Comparison of ENCODE assay signal across 19 cellular contexts in the genomic region with DNA sequence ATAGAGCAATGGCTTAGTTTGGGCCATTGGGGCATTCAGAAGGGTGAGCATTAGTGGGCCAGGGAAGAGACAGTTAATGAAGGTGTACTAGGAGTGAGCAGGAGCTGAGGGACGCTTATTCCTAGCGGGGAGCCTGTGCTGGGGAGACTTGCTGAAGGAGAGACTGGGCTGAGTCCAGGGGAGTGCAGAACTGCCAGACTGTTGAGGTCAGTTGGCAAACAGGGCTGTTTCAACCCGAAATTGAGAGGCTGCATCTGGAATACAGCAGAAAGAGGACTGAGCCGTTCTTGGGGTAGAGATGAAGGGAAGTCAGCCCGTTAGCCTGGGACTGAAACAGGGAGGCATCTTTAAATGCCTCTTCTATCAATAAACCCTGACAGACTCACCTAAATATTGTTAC. TPM values are rescaled to one million over a fixed set of nuclear protein-coding genes. Genes with fewer than 3 reads are reported as not detected.
A peak's percentile ranks its signal among the peaks of the same experiment; 100 is the strongest.
DNase-seq lines count a peak whose midpoint lies in the region; ATAC-seq and TF ChIP-seq lines count a peak whose summit lies in the region.
"Had no signal": no experiment of that assay in that cellular context is flagged by ENCODE, and none has a peak within 500 bp of the region (broad histone marks: within the 10 kb centered on the region; RNA-seq: fewer than 3 reads in every experiment).

No MANE protein-coding gene starts in this region.

- peak overlapping the region; percentile 57 for H3K9ac ChIP-seq in NT2/D1 (ENCODE audit: insufficient read length, low read depth)
- H3K9ac ChIP-seq: BLaER1 treated with 17β-estradiol and CSF1 and Interleukin-3, amounts not matched to agents 10 nM and 100 nM had no signal

- POLR2A ChIA-PET in activated CD8-positive, alpha-beta T cell treated with anti-CD3 and anti-CD28 coated beads, Interleukin-2, amount 10 ng/mL, durations not matched to agents 7 days and 5 days (lab: Charles Lee), result no interaction called here
- POLR2A ChIA-PET in PC-9 (lab: Charles Lee; ENCODE audit: unreplicated experiment), result no interaction called here

- H3K4me1 ChIP-seq in NT2/D1 (ENCODE audit: insufficient read depth, insufficient read length), result peaks cover 11% of the 10 kb centered on the region
- H3K4me1 ChIP-seq in PC-9 (replicated peaks; ENCODE audit: insufficient read depth), result no peaks in the 10 kb centered on the region

- intact Hi-C loops in PC-9 (cut with micrococcal nuclease; ENCODE audit: unreplicated experiment), result no loop called here

- H3K4me3 ChIP-seq in NT2/D1 (ENCODE audit: insufficient read length, low read depth) (no peak overlapping the region), PC-9 (no peak overlapping the region)
- H3K4me3 ChIP-seq: BLaER1 treated with 17β-estradiol and CSF1 and Interleukin-3, amounts not matched to agents 10 nM and 100 nM; coronary artery; K562 had no signal

- H3K27ac ChIP-seq in PC-9, result no peak overlapping the region
- H3K27ac ChIP-seq: BLaER1 treated with 17β-estradiol and CSF1 and Interleukin-3, amounts not matched to agents 10 nM and 100 nM; coronary artery had no signal

- H3K27me3 ChIP-seq in NT2/D1 (ENCODE audit: insufficient read depth, insufficient read length), result no peaks in the 10 kb centered on the region
- H3K27me3 ChIP-seq in PC-9 (ENCODE audit: insufficient read depth, low read depth), result no peaks in the 10 kb centered on the region

- H3K9me3 ChIP-seq in NT2/D1 (ENCODE audit: insufficient read depth, low read length) (no peaks in the 10 kb centered on the region), PC-9 (ENCODE audit: insufficient read depth, low read depth) (no peaks in the 10 kb centered on the region)

- peaks cover 1% of the 10 kb centered on the region for H3K36me3 Mint-ChIP-seq in mesothelial cell of epicardium
- no peaks in the 10 kb centered on the region for H3K36me3 Mint-ChIP-seq in activated CD8-positive, alpha-beta T cell treated with anti-CD3 and anti-CD28 coated beads, Interleukin-2, amount 10 ng/mL, durations not matched to agents 7 days and 5 days (ENCODE audit: low read depth)
- H3K36me3 Mint-ChIP-seq: natural killer cell had no signal

- H3K27me3 Mint-ChIP-seq in mesothelial cell of epicardium (ENCODE audit: low read depth), result no peaks in the 10 kb centered on the region
- H3K27me3 Mint-ChIP-seq in activated CD8-positive, alpha-beta T cell treated with anti-CD3 and anti-CD28 coated beads, Interleukin-2, amount 10 ng/mL, durations not matched to agents 7 days and 5 days (ENCODE audit: low read depth), result no peaks in the 10 kb centered on the region
- H3K27me3 Mint-ChIP-seq: activated CD4-positive, alpha-beta T cell treated with anti-CD3 and anti-CD28 coated beads, Interleukin-2, amount 10 ng/mL, durations not matched to agents 7 days and 5 days had no signal

- no TSS peak for BruUV-seq in PC-9 (replicated peaks; lab: Mats Ljungman, UMichigan)

- H3K4me1 Mint-ChIP-seq in mesothelial cell of epicardium, result peaks cover 5% of the 10 kb centered on the region
- H3K4me1 Mint-ChIP-seq in activated CD8-positive, alpha-beta T cell treated with anti-CD3 and anti-CD28 coated beads, Interleukin-2, amount 10 ng/mL, durations not matched to agents 7 days and 5 days (ENCODE audit: low read depth), result peaks cover 19% of the 10 kb centered on the region

- ATAC-seq in activated CD8-positive, alpha-beta T cell treated with anti-CD3 and anti-CD28 coated beads, Interleukin-2, amount 10 ng/mL, durations not matched to agents 7 days and 5 days, result no peak
- ATAC-seq: activated T-cell treated with anti-CD3 and anti-CD28 coated beads, Interleukin-2, amount 50 U/mL, for 4 hours; K562; natural killer cell had no signal

- DNase-seq in NT2/D1 (ENCODE audit: low read depth, low spot score), result no peak
- DNase-seq in globus pallidus (ENCODE audit: low spot score), result peak; percentile 69
- DNase-seq in mesothelial cell of epicardium (ENCODE audit: low spot score in 2 of 2, unreplicated experiment in 2 of 2), result no peak
- DNase-seq in superior temporal gyrus (ENCODE audit: extremely low spot score), result peak; percentile 31
- no peak for DNase-seq in LoVo (ENCODE audit: low spot score)
- DNase-seq in activated CD8-positive, alpha-beta T cell treated with anti-CD3 and anti-CD28 coated beads, Interleukin-2, amount 10 ng/mL, durations not matched to agents 7 days and 5 days, result no peak
- no peak for DNase-seq in activated CD8-positive, alpha-beta memory T cell treated with anti-CD3 and anti-CD28 coated beads for 24 hours
- no peak for DNase-seq in PC-9
- DNase-seq: activated CD4-positive, alpha-beta T cell treated with anti-CD3 and anti-CD28 coated beads, Interleukin-2, amount 10 ng/mL, durations not matched to agents 7 days and 5 days; activated T-cell treated with anti-CD3 and anti-CD28 coated beads, Interleukin-2, amount 50 U/mL, for 4 hours; DMS53; erythroblast; natural killer cell; SIG-M5; stimulated activated naive CD4-positive, alpha-beta T cell treated with Interleukin-2 at 50 U/mL for 16 hours; T-helper 9 cell had no signal

- TF ChIP-seq CTCF in mesothelial cell of epicardium (IDR thresholded peaks at IDR 0.05; ENCODE audit: unreplicated experiment) (no peak), PC-9 (conservative IDR thresholded peaks at IDR 0.05) (no peak)

- H4K20me1 ChIP-seq in PC-9 (ENCODE audit: insufficient read depth), result no peaks in the 10 kb centered on the region

- H3K36me3 ChIP-seq in NT2/D1 (ENCODE audit: insufficient read depth, insufficient read length, low read length), result no peaks in the 10 kb centered on the region
- no peaks in the 10 kb centered on the region for H3K36me3 ChIP-seq in PC-9 (ENCODE audit: low read depth)
- H3K36me3 ChIP-seq: BLaER1 treated with 17β-estradiol and CSF1 and Interleukin-3, amounts not matched to agents 10 nM and 100 nM had no signal

- H3F3A ChIP-seq in PC-9 (ENCODE audit: insufficient read depth, low read depth), result no peaks in the 10 kb centered on the region

- H3K9me2 ChIP-seq in PC-9 (ENCODE audit: insufficient read depth), result no peaks in the 10 kb centered on the region

- H3K79me2 ChIP-seq in PC-9 (ENCODE audit: low read depth), result no peaks in the 10 kb centered on the region

- H3K4me3 Mint-ChIP-seq in mesothelial cell of epicardium, result no peak overlapping the region
- H3K4me3 Mint-ChIP-seq in activated CD8-positive, alpha-beta T cell treated with anti-CD3 and anti-CD28 coated beads, Interleukin-2, amount 10 ng/mL, durations not matched to agents 7 days and 5 days, result no peak overlapping the region
- H3K4me3 Mint-ChIP-seq: activated CD4-positive, alpha-beta T cell treated with anti-CD3 and anti-CD28 coated beads, Interleukin-2, amount 10 ng/mL, durations not matched to agents 7 days and 5 days; activated T-cell treated with anti-CD3 and anti-CD28 coated beads, Interleukin-2, amount 50 U/mL, for 4 hours; natural killer cell had no signal

- no peak overlapping the region for H2AFZ ChIP-seq in PC-9

- no peak overlapping the region for H3K4me2 ChIP-seq in PC-9

- CTCF ChIA-PET in activated CD8-positive, alpha-beta T cell treated with anti-CD3 and anti-CD28 coated beads, Interleukin-2, amount 10 ng/mL, durations not matched to agents 7 days and 5 days (lab: Charles Lee), result no interaction called here
- CTCF ChIA-PET in PC-9 (lab: Charles Lee), result no interaction called here

- no peaks in the 10 kb centered on the region for H3K9me3 Mint-ChIP-seq in mesothelial cell of epicardium
- no peaks in the 10 kb centered on the region for H3K9me3 Mint-ChIP-seq in activated CD8-positive, alpha-beta T cell treated with anti-CD3 and anti-CD28 coated beads, Interleukin-2, amount 10 ng/mL, durations not matched to agents 7 days and 5 days (ENCODE audit: insufficient read depth)
- H3K9me3 Mint-ChIP-seq: activated CD4-positive, alpha-beta T cell treated with anti-CD3 and anti-CD28 coated beads, Interleukin-2, amount 10 ng/mL, durations not matched to agents 7 days and 5 days; activated T-cell treated with anti-CD3 and anti-CD28 coated beads, Interleukin-2, amount 50 U/mL, for 4 hours; natural killer cell had no signal

- peak overlapping the region; percentile 52 for H3K27ac Mint-ChIP-seq in mesothelial cell of epicardium
- no peak overlapping the region for H3K27ac Mint-ChIP-seq in activated CD8-positive, alpha-beta T cell treated with anti-CD3 and anti-CD28 coated beads, Interleukin-2, amount 10 ng/mL, durations not matched to agents 7 days and 5 days
- H3K27ac Mint-ChIP-seq: activated CD4-positive, alpha-beta T cell treated with anti-CD3 and anti-CD28 coated beads, Interleukin-2, amount 10 ng/mL, durations not matched to agents 7 days and 5 days had no signal

RNA-seq across cellular contexts. Expression of gene MAP2K6, which starts 33.2 kb away (rescaled TPM):
- total RNA-seq in mesothelial cell of epicardium (21.2 to 24.1 TPM (median 21.7 TPM) in 3 replicates), PC-9 (2021) (1.6 TPM in 2 replicates)
- total RNA-seq in activated CD8-positive, alpha-beta T cell treated with anti-CD3 and anti-CD28 coated beads, Interleukin-2, amount 10 ng/mL, durations not matched to agents 7 days and 5 days, result 10 to 100 TPM; 11.0 to 11.6 TPM

Comparison
In these comparisons a context has a peak if more than half of its experiments do, and no peak if none do; other contexts are left out.
1. DNase-seq: peak in globus pallidus (single experiment) and superior temporal gyrus (single experiment); none in NT2/D1 (single experiment), mesothelial cell of epicardium (0 of 2), LoVo (single experiment), activated CD8-positive, alpha-beta T cell treated with anti-CD3 and anti-CD28 coated beads, Interleukin-2, amount 10 ng/mL, durations not matched to agents 7 days and 5 days (single experiment), activated CD8-positive, alpha-beta memory T cell treated with anti-CD3 and anti-CD28 coated beads for 24 hours (single experiment) and PC-9 (0 of 2).